ENCODE assay signal across 23 cellular contexts in genomic region chr2:9055471-9055870, GRCh38.
"Had no signal": no experiment of that assay in that cellular context is flagged by ENCODE, and none has a peak within 500 bp of the region (broad histone marks: within the 10 kb centered on the region; RNA-seq: fewer than 3 reads in every experiment).

No MANE protein-coding gene starts in this region.

- H3K9me3 ChIP-seq: mucosa of descending colon, thoracic aorta, vagina had no signal

- H3K4me3 ChIP-seq: mucosa of descending colon, thoracic aorta, vagina had no signal

- H3K4me1 ChIP-seq: vagina had no signal

- DNase-seq: activated CD4-positive, alpha-beta T cell treated with anti-CD3 and anti-CD28 coated beads, Interleukin-2, amount 10 ng/mL, durations not matched to agents 24 days and 14 days; activated CD8-positive, alpha-beta memory T cell treated with anti-CD3 and anti-CD28 coated beads, Interleukin-2, amount 10 ng/mL, durations not matched to agents 7 days and 5 days; activated CD8-positive, alpha-beta T cell treated with anti-CD3 and anti-CD28 coated beads for 36 hours; activated effector memory CD4-positive, alpha-beta T cell treated with anti-CD3 and anti-CD28 coated beads, Interleukin-2, amount 50 U/mL, for 16 hours; activated naive CD4-positive, alpha-beta T cell treated with anti-CD3 and anti-CD28 coated beads, Interleukin-2, amount 10 ng/mL, durations not matched to agents 7 days and 5 days; activated T-cell treated with anti-CD3 and anti-CD28 coated beads for 4 hours; amygdala; cortex of kidney; endodermal cell; foreskin keratinocyte; left colon; mesenchymal stem cell; mucosa of descending colon; nephron progenitor cell; occipital lobe; posterior cingulate gyrus; stimulated activated CD4-positive, alpha-beta T cell treated with anti-CD3 and anti-CD28 coated beads, Interleukin-2, amount 100 ng/mL, for 48 hours; stimulated activated CD8-positive, alpha-beta memory T cell treated with anti-CD3 and anti-CD28 coated beads, Interleukin-4, amount 100 ng/mL, for 48 hours; stimulated activated naive B cell treated with anti-CD40 and anti-IgM and Interleukin-4, amounts not matched to agents 10 μg/mL and 1 μg/mL and 100 μg/mL, for 72 hours had no signal

- H3K4me3 Mint-ChIP-seq: activated CD4-positive, alpha-beta T cell treated with anti-CD3 and anti-CD28 coated beads, Interleukin-2, amount 10 ng/mL, durations not matched to agents 24 days and 14 days; activated CD8-positive, alpha-beta memory T cell treated with anti-CD3 and anti-CD28 coated beads, Interleukin-2, amount 10 ng/mL, durations not matched to agents 7 days and 5 days; activated CD8-positive, alpha-beta T cell treated with anti-CD3 and anti-CD28 coated beads for 36 hours; activated naive CD4-positive, alpha-beta T cell treated with anti-CD3 and anti-CD28 coated beads, Interleukin-2, amount 10 ng/mL, durations not matched to agents 7 days and 5 days; endodermal cell; nephron progenitor cell; stimulated activated naive B cell treated with anti-CD40 and anti-IgM and Interleukin-4, amounts not matched to agents 10 μg/mL and 1 μg/mL and 100 μg/mL, for 72 hours; type B pancreatic cell had no signal

- H3K27ac ChIP-seq: foreskin keratinocyte, thoracic aorta, vagina had no signal

- H3K27ac Mint-ChIP-seq: activated CD4-positive, alpha-beta T cell treated with anti-CD3 and anti-CD28 coated beads, Interleukin-2, amount 10 ng/mL, durations not matched to agents 24 days and 14 days; activated CD8-positive, alpha-beta memory T cell treated with anti-CD3 and anti-CD28 coated beads, Interleukin-2, amount 10 ng/mL, durations not matched to agents 7 days and 5 days; activated CD8-positive, alpha-beta T cell treated with anti-CD3 and anti-CD28 coated beads for 36 hours; activated naive CD4-positive, alpha-beta T cell treated with anti-CD3 and anti-CD28 coated beads, Interleukin-2, amount 10 ng/mL, durations not matched to agents 7 days and 5 days; endodermal cell; nephron progenitor cell; stimulated activated naive B cell treated with anti-CD40 and anti-IgM and Interleukin-4, amounts not matched to agents 10 μg/mL and 1 μg/mL and 100 μg/mL, for 72 hours; type B pancreatic cell had no signal

- H3K27me3 ChIP-seq: foreskin keratinocyte, vagina had no signal

- H3K36me3 ChIP-seq: thoracic aorta, vagina had no signal

- H3K36me3 Mint-ChIP-seq: activated naive CD4-positive, alpha-beta T cell treated with anti-CD3 and anti-CD28 coated beads, Interleukin-2, amount 10 ng/mL, durations not matched to agents 7 days and 5 days; stimulated activated naive B cell treated with anti-CD40 and anti-IgM and Interleukin-4, amounts not matched to agents 10 μg/mL and 1 μg/mL and 100 μg/mL, for 72 hours; type B pancreatic cell had no signal

- H3K27me3 Mint-ChIP-seq: type B pancreatic cell had no signal

- FAIRE-seq: keratinocyte had no signal

- ATAC-seq: activated CD8-positive, alpha-beta memory T cell treated with anti-CD3 and anti-CD28 coated beads, Interleukin-2, amount 10 ng/mL, durations not matched to agents 7 days and 5 days; activated CD8-positive, alpha-beta T cell treated with anti-CD3 and anti-CD28 coated beads for 36 hours; foreskin keratinocyte; left colon; mucosa of descending colon; stimulated activated naive B cell treated with anti-CD40 and anti-IgM and Interleukin-4, amounts not matched to agents 10 μg/mL and 1 μg/mL and 100 μg/mL, for 72 hours had no signal

- H3K9me3 Mint-ChIP-seq: endodermal cell, type B pancreatic cell had no signal
